Comparison of ENCODE assay signal across 8 cellular contexts in genomic region chr3:196837819-196838420, GRCh38. TPM values are rescaled to one million over a fixed set of nuclear protein-coding genes. Genes with fewer than 3 reads are reported as not detected.
A peak's percentile ranks its signal among the peaks of the same experiment; 100 is the strongest.
DNase-seq lines count a peak whose midpoint lies in the region; ATAC-seq, FAIRE-seq and TF ChIP-seq lines count a peak whose summit lies in the region.

No MANE protein-coding gene starts in this region.

- POLR2A ChIA-PET in activated naive CD8-positive, alpha-beta T cell treated with anti-CD3 and anti-CD28 coated beads, Interleukin-2, amount 10 ng/mL, durations not matched to agents 7 days and 5 days (lab: Charles Lee): interaction anchor here (0.8 to 1.3 kb wide), 2 partner anchors 104 to 132 kb away, joined by 3 to 5 read pairs; partner anchors contain the start of gene NCBP2

- no peaks in the 10 kb centered on the region for H4K20me1 ChIP-seq in SU-DHL-6 (ENCODE audit: low read depth, low read length)

- H3K79me2 ChIP-seq in SU-DHL-6 (ENCODE audit: insufficient read depth, low read length): no peaks in the 10 kb centered on the region

- H3K4me2 ChIP-seq in SU-DHL-6 (ENCODE audit: low read depth, low read length, poor library complexity, severe bottlenecking): no peak overlapping the region

- H3K36me3 ChIP-seq in SU-DHL-6 (ENCODE audit: low read length) (no peaks in the 10 kb centered on the region), small intestine (ENCODE audit: control insufficient read depth in 2 of 2, insufficient read depth in 2 of 2, low read length in 2 of 2) (no peaks in the 10 kb centered on the region)

- H3K27ac ChIP-seq in SU-DHL-6 (ENCODE audit: low read depth, low read length): no peak overlapping the region
- H3K27ac ChIP-seq in small intestine (ENCODE audit: low read depth in 1 of 2, low read length in 1 of 2): no peak overlapping the region

- H3K9me3 ChIP-seq in SU-DHL-6 (ENCODE audit: insufficient read depth, low read length): no peaks in the 10 kb centered on the region
- H3K9me3 ChIP-seq in small intestine (ENCODE audit: control insufficient read depth, low read depth): no peaks in the 10 kb centered on the region

- no peak overlapping the region for H3K27ac Mint-ChIP-seq in activated naive CD8-positive, alpha-beta T cell treated with anti-CD3 and anti-CD28 coated beads, Interleukin-2, amount 10 ng/mL, durations not matched to agents 7 days and 5 days

- peak; percentile 23 for DNase-seq in NCI-H2171 treated with DMSO at 0.1 percent for 48 hours (lab: John Stamatoyannopoulos, UW)
- no peak for DNase-seq in NCI-H2171 (lab: John Stamatoyannopoulos, UW)
- DNase-seq in activated naive CD8-positive, alpha-beta T cell treated with anti-CD3 and anti-CD28 coated beads, Interleukin-2, amount 10 ng/mL, durations not matched to agents 7 days and 5 days: peak; percentile 60
- DNase-seq in left ventricle myocardium superior: peak; percentile 57
- DNase-seq in small intestine: peak; percentile 66

- TF ChIP-seq CTCF in LNCAP (IDR thresholded peaks at IDR 0.05) (peak; percentile 77), SU-DHL-6 (IDR thresholded peaks at IDR 0.05; ENCODE audit: insufficient read depth, low read length, poor library complexity, severe bottlenecking) (peak; percentile 86)

- no peaks in the 10 kb centered on the region for H3K9me2 ChIP-seq in SU-DHL-6 (replicated peaks; ENCODE audit: insufficient read depth, low read length)

- H3K27me3 ChIP-seq in SU-DHL-6 (ENCODE audit: low read length): no peaks in the 10 kb centered on the region
- no peaks in the 10 kb centered on the region for H3K27me3 ChIP-seq in small intestine (ENCODE audit: control insufficient read depth in 2 of 2, insufficient read depth in 2 of 2, low read length in 2 of 2)

- no peaks in the 10 kb centered on the region for H3K4me1 ChIP-seq in small intestine (ENCODE audit: control insufficient read depth in 2 of 2, insufficient read depth in 1 of 2, low read depth in 1 of 2, low read length in 1 of 2)

- no peak overlapping the region for H3K9ac ChIP-seq in SU-DHL-6 (ENCODE audit: low read length)

- FAIRE-seq in small intestine (lab: Jason Lieb, UNC): no peak

- H3K36me3 Mint-ChIP-seq in activated naive CD8-positive, alpha-beta T cell treated with anti-CD3 and anti-CD28 coated beads, Interleukin-2, amount 10 ng/mL, durations not matched to agents 7 days and 5 days: no peaks in the 10 kb centered on the region

- H3K4me1 Mint-ChIP-seq in activated naive CD8-positive, alpha-beta T cell treated with anti-CD3 and anti-CD28 coated beads, Interleukin-2, amount 10 ng/mL, durations not matched to agents 7 days and 5 days: peaks cover 3% of the 10 kb centered on the region

- no peak overlapping the region for H2AFZ ChIP-seq in SU-DHL-6 (ENCODE audit: low read depth, low read length, severe bottlenecking)

- intact Hi-C loops in left ventricle myocardium superior (cut with micrococcal nuclease): no loop called here

- no peaks in the 10 kb centered on the region for H3K27me3 Mint-ChIP-seq in activated naive CD8-positive, alpha-beta T cell treated with anti-CD3 and anti-CD28 coated beads, Interleukin-2, amount 10 ng/mL, durations not matched to agents 7 days and 5 days

- ATAC-seq in activated naive CD8-positive, alpha-beta T cell treated with anti-CD3 and anti-CD28 coated beads, Interleukin-2, amount 10 ng/mL, durations not matched to agents 7 days and 5 days (ENCODE audit: low read depth): peak; percentile 91
- peak; percentile 68 for ATAC-seq in left ventricle myocardium superior
- ATAC-seq in GM18873 (IDR thresholded peaks at IDR 0.05; ENCODE audit: low FRiP score, unreplicated experiment): no peak

- H3K4me3 Mint-ChIP-seq in activated naive CD8-positive, alpha-beta T cell treated with anti-CD3 and anti-CD28 coated beads, Interleukin-2, amount 10 ng/mL, durations not matched to agents 7 days and 5 days: no peak overlapping the region

- 32 to 41% (median 39%) methylated on average over 3 of the region's 3 CpGs for WGBS in small intestine, 3 donors

- 0 out of 2 replicates have a peak, but pooled peaks cover 7% of the 10 kb centered on the region for H3F3A ChIP-seq in SU-DHL-6 (ENCODE audit: insufficient read depth)

- H3K9me3 Mint-ChIP-seq in activated naive CD8-positive, alpha-beta T cell treated with anti-CD3 and anti-CD28 coated beads, Interleukin-2, amount 10 ng/mL, durations not matched to agents 7 days and 5 days: no peaks in the 10 kb centered on the region

- H3K4me3 ChIP-seq in SU-DHL-6 (ENCODE audit: insufficient read depth, low read length, poor library complexity, severe bottlenecking): no peak overlapping the region
- H3K4me3 ChIP-seq in small intestine (ENCODE audit: low read depth in 1 of 2, low read length in 2 of 2): no peak overlapping the region

RNA-seq across cellular contexts. Expression of gene SENP5, which starts 29.8 kb away (rescaled TPM):
- 10 to 100 TPM; 37.5 to 37.9 TPM for total RNA-seq in activated naive CD8-positive, alpha-beta T cell treated with anti-CD3 and anti-CD28 coated beads, Interleukin-2, amount 10 ng/mL, durations not matched to agents 7 days and 5 days
- total RNA-seq in left ventricle myocardium superior: 19.6 TPM
- polyA plus RNA-seq in small intestine: 1 to 10 TPM; 4.9 to 5.7 (median 5.1) TPM
